ENCODE assay signal across 9 cellular contexts in genomic region chr21:24375201-24375600, GRCh38.
A peak's percentile ranks its signal among the peaks of the same experiment; 100 is the strongest.
DNase-seq lines count a peak whose midpoint lies in the region; ATAC-seq, FAIRE-seq and TF ChIP-seq lines count a peak whose summit lies in the region.
"Had no signal": no experiment of that assay in that cellular context is flagged by ENCODE, and none has a peak within 500 bp of the region (broad histone marks: within the 10 kb centered on the region; RNA-seq: fewer than 3 reads in every experiment).

No MANE protein-coding gene starts in this region.

- H3K4me3 ChIP-seq in neuronal stem cell (ENCODE audit: low read length in 2 of 2) (no peak overlapping the region), hepatocyte (no peak overlapping the region)

- no peak overlapping the region for H3K9ac ChIP-seq in H9 (ENCODE audit: extremely low read depth, insufficient read length, low read length)
- no peak overlapping the region for H3K9ac ChIP-seq in neuronal stem cell (ENCODE audit: low read depth, low read length, poor library complexity)

- no peak overlapping the region for H2AK5ac ChIP-seq in H9 (ENCODE audit: insufficient read length, low read length)
- H2AK5ac ChIP-seq in neuronal stem cell (ENCODE audit: low read depth, low read length), result no peak overlapping the region

- peak overlapping the region in 1 of 3 experiments; percentile 49; a peak in 1 of 7 replicates for H3K27ac Mint-ChIP-seq in H9
- H3K27ac Mint-ChIP-seq: activated naive CD8-positive, alpha-beta T cell had no signal

- H3T11ph ChIP-seq in H9 (ENCODE audit: low read length), result no peak overlapping the region

- H3K56ac ChIP-seq in H9 (ENCODE audit: insufficient read length, low read depth, low read length), result no peak overlapping the region

- no peak overlapping the region for H3K27ac ChIP-seq in H9 (ENCODE audit: insufficient read length, low read depth, low read length)
- no peak overlapping the region for H3K27ac ChIP-seq in neuronal stem cell (replicated peaks; ENCODE audit: low read length)
- no peak overlapping the region for H3K27ac ChIP-seq in hepatocyte

- no peaks in the 10 kb centered on the region for H3K23me2 ChIP-seq in H9 (ENCODE audit: insufficient read length, low read depth, low read length, poor library complexity, severe bottlenecking)

- H4K5ac ChIP-seq in H9 (ENCODE audit: insufficient read length, low read depth, low read length), result no peak overlapping the region

- H3K4me2 ChIP-seq in H9 (ENCODE audit: insufficient read depth, insufficient read length, low read length) (no peak overlapping the region), neuronal stem cell (ENCODE audit: insufficient read depth, low read length, poor library complexity, severe bottlenecking) (no peak overlapping the region), hepatocyte (no peak overlapping the region)

- H2AFZ ChIP-seq in H9 (ENCODE audit: low read length) (no peak overlapping the region), neuronal stem cell (ENCODE audit: low read length) (peak overlapping the region; percentile 63), hepatocyte (no peak overlapping the region)

- H2BK120ac ChIP-seq in H9 (ENCODE audit: low read depth, low read length, poor library complexity, severe bottlenecking) (no peak overlapping the region), neuronal stem cell (ENCODE audit: low read depth, low read length) (no peak overlapping the region)

- H4K8ac ChIP-seq in H9 (replicated peaks; ENCODE audit: insufficient read length, low read depth, low read length) (no peak overlapping the region), neuronal stem cell (ENCODE audit: low read depth, low read length) (no peak overlapping the region)

- H3K9me3 Mint-ChIP-seq in H9, result peaks cover 37 to 59% of the 10 kb centered on the region in 2 experiments

- no peaks in the 10 kb centered on the region for H3K9me3 ChIP-seq in H9 (ENCODE audit: control insufficient read depth, low read depth, low read length)
- H3K9me3 ChIP-seq in neuronal stem cell (replicated peaks in 1 of 2; ENCODE audit: control insufficient read depth in 2 of 2, insufficient read depth in 1 of 2, low read depth in 1 of 2, low read length in 2 of 2), result no peaks in the 10 kb centered on the region
- H3K9me3 ChIP-seq in hepatocyte (ENCODE audit: low read depth), result peaks cover 4% of the 10 kb centered on the region

- no peaks in the 10 kb centered on the region for H3K4me1 ChIP-seq in H9 (ENCODE audit: insufficient read depth, low read length)
- no peaks in the 10 kb centered on the region for H3K4me1 ChIP-seq in neuronal stem cell (ENCODE audit: control insufficient read depth in 2 of 2, insufficient read depth in 1 of 2, low read depth in 1 of 2, low read length in 2 of 2)
- no peaks in the 10 kb centered on the region for H3K4me1 ChIP-seq in hepatocyte (ENCODE audit: insufficient read depth)

- H3K27me3 Mint-ChIP-seq in H9 (ENCODE audit: low read depth), result no peaks in the 10 kb centered on the region
- H3K27me3 Mint-ChIP-seq: activated naive CD8-positive, alpha-beta T cell had no signal

- peaks cover 3 to 12% (median 9%) of the 10 kb centered on the region in 3 experiments; a peak in 6 of 7 replicates for H3K36me3 Mint-ChIP-seq in H9 (ENCODE audit: insufficient read depth in 1 of 3, low read depth in 3 of 3)
- H3K36me3 Mint-ChIP-seq: activated naive CD8-positive, alpha-beta T cell had no signal

- H2BK20ac ChIP-seq in H9 (ENCODE audit: low read depth, low read length, poor library complexity, severe bottlenecking), result no peak overlapping the region

- no peaks in the 10 kb centered on the region for H3K9me2 ChIP-seq in hepatocyte (replicated peaks; ENCODE audit: insufficient read depth)

- H3K23ac ChIP-seq in H9 (ENCODE audit: insufficient read length, low read depth, low read length) (no peak overlapping the region), neuronal stem cell (ENCODE audit: low read depth, low read length, poor library complexity) (no peak overlapping the region)

- WGBS in H9 (ENCODE audit: extremely low coverage, insufficient read length, low lambda C conversion rate), result no CpG with 5 or more reads among the region's 3 CpGs
- no CpG with 5 or more reads among the region's 3 CpGs for WGBS in neuronal stem cell (ENCODE audit: extremely low coverage in 2 of 2, insufficient read length in 2 of 2, insufficient replicate concordance in 1 of 2), 2 donors
- 42% methylated on average over 3 of the region's 3 CpGs for WGBS in hepatocyte (ENCODE audit: low lambda C conversion rate, missing lambda C conversion rate)

- H4K20me1 ChIP-seq in H9 (ENCODE audit: control insufficient read depth, insufficient read depth, insufficient read length) (no peaks in the 10 kb centered on the region), hepatocyte (ENCODE audit: insufficient read depth, poor library complexity, severe bottlenecking) (no peaks in the 10 kb centered on the region)

- H3K79me1 ChIP-seq in H9 (ENCODE audit: insufficient read depth, low read depth, low read length, poor library complexity, severe bottlenecking) (no peaks in the 10 kb centered on the region), neuronal stem cell (ENCODE audit: low read depth, low read length) (no peaks in the 10 kb centered on the region)

- H2BK5ac ChIP-seq in H9 (ENCODE audit: insufficient read length, low read length) (no peak overlapping the region), neuronal stem cell (ENCODE audit: low read length) (no peak overlapping the region)

- peak; percentile 39; the same call in 1 of the 3 replicates for TF ChIP-seq CTCF in H9 (conservative IDR thresholded peaks at IDR 0.05)
- TF ChIP-seq CTCF in hepatocyte (IDR thresholded peaks at IDR 0.05; ENCODE audit: poor library complexity), result no peak

- H3K36me3 ChIP-seq in neuronal stem cell (replicated peaks in 1 of 2; ENCODE audit: control insufficient read depth in 2 of 2, insufficient read depth in 2 of 2, low read length in 2 of 2) (no peaks in the 10 kb centered on the region), hepatocyte (replicated peaks; ENCODE audit: insufficient read depth, low read depth) (no peaks in the 10 kb centered on the region)

- H3K4me1 Mint-ChIP-seq in H9, result no peaks in the 10 kb centered on the region

- peak; percentile 79 for ATAC-seq in GM18858 (IDR thresholded peaks at IDR 0.05; ENCODE audit: unreplicated experiment)
- ATAC-seq in GM19328 (IDR thresholded peaks at IDR 0.05; ENCODE audit: unreplicated experiment), result no peak

- H4K91ac ChIP-seq in H9 (ENCODE audit: insufficient read length, low read depth, low read length) (no peak overlapping the region), neuronal stem cell (ENCODE audit: low read depth, low read length, poor library complexity) (no peak overlapping the region)

- H2BK12ac ChIP-seq in H9 (ENCODE audit: insufficient read length, low read depth, low read length) (no peak overlapping the region), neuronal stem cell (ENCODE audit: low read length) (no peak overlapping the region)

- DNase-seq in H9, result peak; percentile 32
- peak; percentile 54 for DNase-seq in OCI-M1 (lab: John Stamatoyannopoulos, UW)
- DNase-seq in neuronal stem cell (ENCODE audit: low spot score), result no peak
- DNase-seq in AG20443 (ENCODE audit: low spot score), result no peak
- DNase-seq in hepatocyte (ENCODE audit: low spot score), result no peak
- DNase-seq in GM19239 (ENCODE audit: insufficient read length, low spot score), result no peak

- H3K4ac ChIP-seq in H9 (ENCODE audit: low read depth, low read length) (no peak overlapping the region), neuronal stem cell (ENCODE audit: low read length) (no peak overlapping the region)

- H3K79me2 ChIP-seq in H9 (ENCODE audit: insufficient read depth, low read length) (no peaks in the 10 kb centered on the region), hepatocyte (no peaks in the 10 kb centered on the region)

- H3K18ac ChIP-seq in H9 (ENCODE audit: insufficient read length, low read depth, low read length) (no peak overlapping the region), neuronal stem cell (ENCODE audit: low read length) (no peak overlapping the region)

- H3K27me3 ChIP-seq in H9 (ENCODE audit: insufficient read depth, low read length), result no peaks in the 10 kb centered on the region
- no peaks in the 10 kb centered on the region for H3K27me3 ChIP-seq in neuronal stem cell (ENCODE audit: control insufficient read depth in 3 of 3, insufficient read depth in 3 of 3, low read depth in 1 of 3, low read length in 3 of 3)
- H3K27me3 ChIP-seq in hepatocyte, result no peaks in the 10 kb centered on the region

- no peak overlapping the region for H3K4me3 Mint-ChIP-seq in H9
- H3K4me3 Mint-ChIP-seq: activated naive CD8-positive, alpha-beta T cell had no signal

- H2BK15ac ChIP-seq in H9 (ENCODE audit: low read depth, low read length) (no peak overlapping the region), neuronal stem cell (ENCODE audit: low read length) (no peak overlapping the region)

- H3K14ac ChIP-seq in H9 (ENCODE audit: insufficient read depth, low read length), result no peak overlapping the region
- H3K14ac ChIP-seq in neuronal stem cell (ENCODE audit: low read length), result no peak overlapping the region

- FAIRE-seq in GM19239 (lab: Jason Lieb, UNC), result no peak

Comparison
In these comparisons a context has a peak if more than half of its experiments do, and no peak if none do; other contexts are left out.
1. DNase-seq: peak in H9 (single experiment) and OCI-M1 (single experiment); none in neuronal stem cell (single experiment), AG20443 (single experiment), hepatocyte (single experiment) and GM19239 (single experiment).